ENCODE assay signal across 19 cellular contexts in genomic region chr3:45180051-45180450, GRCh38. TPM values are rescaled to one million over a fixed set of nuclear protein-coding genes. Genes with fewer than 3 reads are reported as not detected.
A peak's percentile ranks its signal among the peaks of the same experiment; 100 is the strongest.
DNase-seq lines count a peak whose midpoint lies in the region; ATAC-seq, FAIRE-seq and TF ChIP-seq lines count a peak whose summit lies in the region.
"Had no signal": no experiment of that assay in that cellular context is flagged by ENCODE, and none has a peak within 500 bp of the region (broad histone marks: within the 10 kb centered on the region; RNA-seq: fewer than 3 reads in every experiment).

No MANE protein-coding gene starts in this region.

- H3K9me3 Mint-ChIP-seq in activated naive CD8-positive, alpha-beta T cell treated with anti-CD3 and anti-CD28 coated beads for 36 hours: no peaks in the 10 kb centered on the region
- H3K9me3 Mint-ChIP-seq: activated naive CD8-positive, alpha-beta T cell treated with anti-CD3 and anti-CD28 coated beads, Interleukin-2, amount 10 ng/mL, durations not matched to agents 7 days and 5 days; CD4-positive, CD25-positive, alpha-beta regulatory T cell; T-helper 1 cell treated with Interleukin-12 subunit alpha and Interleukin-12 subunit beta and Interleukin-4 antibody, amounts not matched to agents 30 μg/mL and 1 μg/mL, for 36 hours had no signal

- no peaks in the 10 kb centered on the region for H3K9me3 ChIP-seq in smooth muscle cell (replicated peaks; ENCODE audit: low read depth)
- no peaks in the 10 kb centered on the region for H3K9me3 ChIP-seq in OCI-LY7 (ENCODE audit: low read length)

- H3K27ac ChIP-seq in smooth muscle cell (ENCODE audit: low read depth): peak overlapping the region; percentile 63
- H3K27ac ChIP-seq in OCI-LY7 (ENCODE audit: low read depth, low read length, poor library complexity, severe bottlenecking): no peak overlapping the region

- H3K4me3 ChIP-seq in fibroblast of villous mesenchyme (ENCODE audit: low read depth, low read length): no peak overlapping the region
- H3K4me3 ChIP-seq in smooth muscle cell: no peak overlapping the region
- no peak overlapping the region for H3K4me3 ChIP-seq in OCI-LY7 (ENCODE audit: low read depth, low read length, poor library complexity, severe bottlenecking)

- no peak for TF ChIP-seq POLR2A in H54 (IDR thresholded peaks at IDR 0.05; ENCODE audit: low read depth, low read length)

- peak; percentile 38 for FAIRE-seq in H54 (lab: Jason Lieb, UNC)
- FAIRE-seq: colon had no signal

- H3K9ac ChIP-seq in smooth muscle cell (ENCODE audit: low read depth): no peak overlapping the region

- no peak overlapping the region for H3K4me3 Mint-ChIP-seq in activated naive CD8-positive, alpha-beta T cell treated with anti-CD3 and anti-CD28 coated beads for 36 hours
- H3K4me3 Mint-ChIP-seq: activated CD4-positive, alpha-beta T cell treated with anti-CD3 and anti-CD28 coated beads for 36 hours; activated naive CD8-positive, alpha-beta T cell treated with anti-CD3 and anti-CD28 coated beads, Interleukin-2, amount 10 ng/mL, durations not matched to agents 7 days and 5 days; CD4-positive, CD25-positive, alpha-beta regulatory T cell; T-helper 1 cell treated with Interleukin-12 subunit alpha and Interleukin-12 subunit beta and Interleukin-4 antibody, amounts not matched to agents 30 μg/mL and 1 μg/mL, for 36 hours had no signal

- H3K27me3 ChIP-seq in smooth muscle cell (ENCODE audit: low read depth): no peaks in the 10 kb centered on the region

- H3K27me3 Mint-ChIP-seq in activated naive CD8-positive, alpha-beta T cell treated with anti-CD3 and anti-CD28 coated beads for 36 hours: peaks cover 16% of the 10 kb centered on the region

- H4K20me1 ChIP-seq in smooth muscle cell (ENCODE audit: low read depth): no peaks in the 10 kb centered on the region
- no peaks in the 10 kb centered on the region for H4K20me1 ChIP-seq in OCI-LY7 (ENCODE audit: insufficient read depth, low read length)

- H3K4me2 ChIP-seq in smooth muscle cell (no peak overlapping the region), OCI-LY7 (ENCODE audit: low read length) (no peak overlapping the region)

- H3K36me3 ChIP-seq in smooth muscle cell (ENCODE audit: low read depth) (no peaks in the 10 kb centered on the region), OCI-LY7 (ENCODE audit: insufficient read depth, low read length) (no peaks in the 10 kb centered on the region)

- 16% methylated on average over 6 of the region's 6 CpGs for WGBS in smooth muscle cell (ENCODE audit: low lambda C conversion rate)

- H3K4me1 Mint-ChIP-seq in activated naive CD8-positive, alpha-beta T cell treated with anti-CD3 and anti-CD28 coated beads for 36 hours: peaks cover 10% of the 10 kb centered on the region

- BruUV-seq in OCI-LY7 (replicated peaks; lab: Mats Ljungman, UMichigan): no TSS peak

- no peak overlapping the region for H3K27ac Mint-ChIP-seq in activated naive CD8-positive, alpha-beta T cell treated with anti-CD3 and anti-CD28 coated beads for 36 hours
- H3K27ac Mint-ChIP-seq: activated CD4-positive, alpha-beta T cell treated with anti-CD3 and anti-CD28 coated beads for 36 hours; activated naive CD8-positive, alpha-beta T cell treated with anti-CD3 and anti-CD28 coated beads, Interleukin-2, amount 10 ng/mL, durations not matched to agents 7 days and 5 days; T-helper 1 cell treated with Interleukin-12 subunit alpha and Interleukin-12 subunit beta and Interleukin-4 antibody, amounts not matched to agents 30 μg/mL and 1 μg/mL, for 36 hours had no signal

- H3K4me1 ChIP-seq in smooth muscle cell (ENCODE audit: low read depth) (peaks cover 10% of the 10 kb centered on the region), OCI-LY7 (ENCODE audit: insufficient read depth, low read length, poor library complexity, severe bottlenecking) (no peaks in the 10 kb centered on the region)

- H3K36me3 Mint-ChIP-seq in activated naive CD8-positive, alpha-beta T cell treated with anti-CD3 and anti-CD28 coated beads for 36 hours: no peaks in the 10 kb centered on the region
- H3K36me3 Mint-ChIP-seq: activated naive CD8-positive, alpha-beta T cell treated with anti-CD3 and anti-CD28 coated beads, Interleukin-2, amount 10 ng/mL, durations not matched to agents 7 days and 5 days; CD4-positive, CD25-positive, alpha-beta regulatory T cell had no signal

- DNase-seq in H54 (ENCODE audit: insufficient read length, low spot score) (peak; percentile 62), T1000 (lab: John Stamatoyannopoulos, UW) (peak; percentile 44), fibroblast of villous mesenchyme (ENCODE audit: low read depth) (peak; percentile 44), smooth muscle cell (lab: John Stamatoyannopoulos, UW; ENCODE audit: unreplicated experiment) (no peak), left colon (no peak), OCI-LY7 (ENCODE audit: low spot score) (no peak), Kasumi-1 (lab: John Stamatoyannopoulos, UW) (no peak)
- DNase-seq in activated naive CD8-positive, alpha-beta T cell treated with anti-CD3 and anti-CD28 coated beads for 36 hours: no peak
- DNase-seq: activated CD4-positive, alpha-beta T cell treated with anti-CD3 and anti-CD28 coated beads for 36 hours; activated naive CD8-positive, alpha-beta T cell treated with anti-CD3 and anti-CD28 coated beads, Interleukin-2, amount 10 ng/mL, durations not matched to agents 7 days and 5 days; CD4-positive, CD25-positive, alpha-beta regulatory T cell; DND-41; NCI-H1436; NCI-H524; posterior cingulate gyrus; stimulated activated CD8-positive, alpha-beta memory T cell treated with anti-CD3 and anti-CD28 coated beads, Interleukin-4, amount 100 ng/mL, for 48 hours had no signal

- H2AFZ ChIP-seq in smooth muscle cell (ENCODE audit: low read depth): no peak overlapping the region
- no peak overlapping the region for H2AFZ ChIP-seq in OCI-LY7 (ENCODE audit: low read length)

- intact Hi-C loops in left colon (cut with DNase I, micrococcal nuclease): no loop called here
- intact Hi-C loops in OCI-LY7 (cut with micrococcal nuclease; ENCODE audit: unreplicated experiment): no loop called here

- TF ChIP-seq CTCF in fibroblast of villous mesenchyme (IDR thresholded peaks at IDR 0.05; ENCODE audit: insufficient read depth, low read depth, low read length) (no peak), smooth muscle cell (IDR thresholded peaks at IDR 0.05; ENCODE audit: borderline replicate concordance, insufficient read depth, poor library complexity, severe bottlenecking) (no peak), OCI-LY7 (conservative IDR thresholded peaks at IDR 0.05; ENCODE audit: low read length) (no peak)

- peaks cover 5% of the 10 kb centered on the region for H3F3A ChIP-seq in smooth muscle cell (ENCODE audit: low read depth)

- CTCF ChIA-PET in OCI-LY7 (lab: Charles Lee; ENCODE audit: unreplicated experiment): no interaction called here

- H3K79me2 ChIP-seq in smooth muscle cell (ENCODE audit: low read depth) (no peaks in the 10 kb centered on the region), OCI-LY7 (ENCODE audit: insufficient read depth, low read depth, low read length) (no peaks in the 10 kb centered on the region)

- no peak for ATAC-seq in left colon
- ATAC-seq: activated CD4-positive, alpha-beta T cell treated with anti-CD3 and anti-CD28 coated beads for 36 hours; esophagus mucosa had no signal

- no peaks in the 10 kb centered on the region for H3K9me2 ChIP-seq in OCI-LY7 (ENCODE audit: insufficient read depth, low read length)

- POLR2A ChIA-PET in OCI-LY7 (lab: Charles Lee): no interaction called here

RNA-seq across cellular contexts. Expression of gene CDCP1, which starts 33.9 kb away (rescaled TPM):
- total RNA-seq in fibroblast of villous mesenchyme: 10.4 and 20.6 TPM in 2 replicates
- 3.7 and 7.9 TPM in 2 replicates for total RNA-seq in smooth muscle cell
- 2.5 and 8.3 TPM in 2 replicates for polyA plus RNA-seq in smooth muscle cell
- 1 to 10 TPM in 1 of 2 experiments, under 1 TPM in 1; 0.82 to 1.1 TPM for total RNA-seq in activated naive CD8-positive, alpha-beta T cell treated with anti-CD3 and anti-CD28 coated beads for 36 hours
- 10 to 100 TPM; 89.3 to 97.0 TPM for total RNA-seq in left colon
- total RNA-seq in OCI-LY7 (2014; rRNA removed; shearing (Covaris generic)): not detected in 2 replicates
- 0.07 TPM in 1 of 2 replicates, not detected in the other for total RNA-seq in OCI-LY7 (2022)

RNA-seq across cellular contexts. Expression of gene TMEM158, which starts 46.0 kb away (rescaled TPM):
- total RNA-seq in fibroblast of villous mesenchyme (22.9 and 46.7 TPM in 2 replicates), smooth muscle cell (15.8 and 16.8 TPM in 2 replicates), left colon (10 to 100 TPM in 1 of 2 donors, 1 to 10 TPM in 1; 2.2 to 10.0 TPM), OCI-LY7 (2022) (not detected in 2 replicates)
- polyA plus RNA-seq in smooth muscle cell: 70.9 and 76.9 TPM in 2 replicates
- total RNA-seq in activated naive CD8-positive, alpha-beta T cell treated with anti-CD3 and anti-CD28 coated beads for 36 hours: under 1 TPM; 0.12 to 0.20 TPM
- total RNA-seq in OCI-LY7 (2014; rRNA removed; shearing (Covaris generic)): not detected in 2 replicates
- total RNA-seq: activated naive CD8-positive, alpha-beta T cell treated with anti-CD3 and anti-CD28 coated beads, Interleukin-2, amount 10 ng/mL, durations not matched to agents 7 days and 5 days had no signal
- polyA plus RNA-seq: CD4-positive, CD25-positive, alpha-beta regulatory T cell had no signal

Comparison
In these comparisons a context has a peak if more than half of its experiments do, and no peak if none do; other contexts are left out.
1. DNase-seq: peak in H54 (single experiment), T1000 (single experiment) and fibroblast of villous mesenchyme (single experiment); none in smooth muscle cell (single experiment), activated naive CD8-positive, alpha-beta T cell treated with anti-CD3 and anti-CD28 coated beads for 36 hours (single experiment), left colon (0 of 2), OCI-LY7 (single experiment) and Kasumi-1 (0 of 2).